12 cellular contexts compared by ENCODE assay signal in the genomic region with DNA sequence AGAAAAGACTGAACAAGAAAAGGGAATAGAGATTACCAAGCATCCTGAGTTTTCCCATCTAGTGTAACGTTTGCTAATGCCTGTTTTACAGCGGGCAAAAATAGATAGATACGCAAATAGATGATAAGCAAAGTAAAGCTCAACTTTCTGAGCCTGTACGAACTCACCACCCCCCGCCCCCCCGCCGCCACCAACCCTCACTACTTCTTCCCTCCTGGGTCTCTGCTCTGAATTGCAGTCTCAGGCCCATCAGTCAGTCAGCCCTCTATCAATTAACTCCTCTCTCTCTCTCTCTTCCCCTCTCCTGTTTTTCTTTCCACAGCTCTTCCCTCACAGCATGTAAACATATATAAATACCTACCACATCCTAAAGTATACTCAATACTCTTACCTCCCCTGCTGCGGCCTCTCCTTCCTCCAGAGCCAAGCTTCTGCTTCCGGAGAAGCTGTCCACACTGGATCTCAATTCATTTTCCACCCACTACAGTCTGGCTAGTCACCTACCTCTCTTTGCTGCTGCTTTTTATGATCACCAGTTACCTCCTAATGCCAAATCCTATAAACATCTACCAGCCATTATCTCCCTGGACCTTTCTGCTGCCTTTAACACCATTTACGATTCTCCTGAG.
DNase-seq lines count a peak whose midpoint lies in the region; ATAC-seq and TF ChIP-seq lines count a peak whose summit lies in the region.
"Had no signal": no experiment of that assay in that cellular context is flagged by ENCODE, and none has a peak within 500 bp of the region (broad histone marks: within the 10 kb centered on the region; RNA-seq: fewer than 3 reads in every experiment).

No MANE protein-coding gene starts in this region.

- no peaks in the 10 kb centered on the region for H3K9me2 ChIP-seq in hepatocyte (replicated peaks; ENCODE audit: insufficient read depth)

- H3K27ac ChIP-seq in hepatocyte (peak overlapping the region; percentile 96), stomach (peak overlapping the region in 3 of 5 donors; percentile 54 to 67 (median 66))

- H3K36me3 ChIP-seq in hepatocyte (replicated peaks; ENCODE audit: insufficient read depth, low read depth) (no peaks in the 10 kb centered on the region), stomach (peaks cover 41 to 98% (median 86%) of the 10 kb centered on the region in 4 donors)

- no peak for DNase-seq in activated naive CD4-positive, alpha-beta T cell (lab: John Stamatoyannopoulos, UW)
- no peak for DNase-seq in activated CD8-positive, alpha-beta T cell treated with anti-CD3 and anti-CD28 coated beads for 36 hours
- DNase-seq in hepatocyte (ENCODE audit: low spot score), result peak; percentile 37
- no peak for DNase-seq in stomach
- DNase-seq in sciatic nerve (ENCODE audit: low spot score), result no peak
- DNase-seq in A172 (ENCODE audit: low spot score), result no peak
- no peak for DNase-seq in D341Med (ENCODE audit: low spot score)
- DNase-seq: caudate nucleus; MM.1S; stimulated activated CD4-positive, alpha-beta T cell treated with anti-CD3 and anti-CD28 coated beads, Interleukin-12 subunit alpha, Interleukin-12 subunit beta, amount 100 ng/mL, for 4 hours had no signal

- no peaks in the 10 kb centered on the region for H3K27me3 ChIP-seq in hepatocyte
- no peaks in the 10 kb centered on the region for H3K27me3 ChIP-seq in stomach

- peaks cover 27% of the 10 kb centered on the region for H3K4me1 Mint-ChIP-seq in activated naive CD4-positive, alpha-beta T cell treated with anti-CD3 and anti-CD28 coated beads, Interleukin-2, amount 50 U/mL, for 24 hours
- H3K4me1 Mint-ChIP-seq in activated CD8-positive, alpha-beta T cell treated with anti-CD3 and anti-CD28 coated beads for 36 hours (ENCODE audit: low read depth), result peaks cover 34% of the 10 kb centered on the region

- no peaks in the 10 kb centered on the region for H3K27me3 Mint-ChIP-seq in activated naive CD4-positive, alpha-beta T cell treated with anti-CD3 and anti-CD28 coated beads, Interleukin-2, amount 50 U/mL, for 24 hours
- no peaks in the 10 kb centered on the region for H3K27me3 Mint-ChIP-seq in activated CD8-positive, alpha-beta T cell treated with anti-CD3 and anti-CD28 coated beads for 36 hours

- no peaks in the 10 kb centered on the region for H3K9me3 ChIP-seq in hepatocyte (ENCODE audit: low read depth)
- H3K9me3 ChIP-seq in stomach, result no peaks in the 10 kb centered on the region

- no peak for TF ChIP-seq CTCF in activated CD8-positive, alpha-beta T cell treated with anti-CD3 and anti-CD28 coated beads for 36 hours (IDR thresholded peaks at IDR 0.05)
- TF ChIP-seq CTCF in hepatocyte (IDR thresholded peaks at IDR 0.05; ENCODE audit: poor library complexity), result no peak
- TF ChIP-seq CTCF in stomach (IDR thresholded peaks at IDR 0.05), result no peak

- H3K79me2 ChIP-seq in hepatocyte, result no peaks in the 10 kb centered on the region

- no peak for TF ChIP-seq POLR2A in stomach (IDR thresholded peaks at IDR 0.05)

- ATAC-seq in activated CD8-positive, alpha-beta T cell treated with anti-CD3 and anti-CD28 coated beads for 36 hours, result no peak
- ATAC-seq in sciatic nerve, result no peak

- peak overlapping the region; percentile 42 for H3K27ac Mint-ChIP-seq in activated naive CD4-positive, alpha-beta T cell treated with anti-CD3 and anti-CD28 coated beads, Interleukin-2, amount 50 U/mL, for 24 hours
- peak overlapping the region; percentile 86 for H3K27ac Mint-ChIP-seq in activated CD8-positive, alpha-beta T cell treated with anti-CD3 and anti-CD28 coated beads for 36 hours

- WGBS in hepatocyte (ENCODE audit: low lambda C conversion rate, missing lambda C conversion rate), result 39% methylated on average over 9 of the region's 10 CpGs
- 41 to 59% (median 54%) methylated on average over 10 of the region's 10 CpGs for WGBS in stomach, 5 donors

- H3K4me3 ChIP-seq in hepatocyte, result no peak overlapping the region
- no peak overlapping the region for H3K4me3 ChIP-seq in stomach

- H3K4me1 ChIP-seq in hepatocyte (ENCODE audit: insufficient read depth), result peaks cover 18% of the 10 kb centered on the region
- H3K4me1 ChIP-seq in stomach, result peaks cover 21 to 50% (median 25%) of the 10 kb centered on the region in 4 donors

- peaks cover 28% of the 10 kb centered on the region for H3K36me3 Mint-ChIP-seq in activated naive CD4-positive, alpha-beta T cell treated with anti-CD3 and anti-CD28 coated beads, Interleukin-2, amount 50 U/mL, for 24 hours
- peaks cover 44% of the 10 kb centered on the region for H3K36me3 Mint-ChIP-seq in activated CD8-positive, alpha-beta T cell treated with anti-CD3 and anti-CD28 coated beads for 36 hours (ENCODE audit: low read depth)

- peak overlapping the region; percentile 29 for H3K4me2 ChIP-seq in hepatocyte

- POLR2A ChIA-PET in activated CD8-positive, alpha-beta T cell treated with anti-CD3 and anti-CD28 coated beads for 36 hours (lab: Charles Lee), result interaction anchor here (0.6 kb wide), 1 partner anchor 31 kb away, joined by 3 read pairs; no protein-coding TSS in a partner anchor

- peak overlapping the region; percentile 30 for H3K4me3 Mint-ChIP-seq in activated naive CD4-positive, alpha-beta T cell treated with anti-CD3 and anti-CD28 coated beads, Interleukin-2, amount 50 U/mL, for 24 hours
- H3K4me3 Mint-ChIP-seq in activated CD8-positive, alpha-beta T cell treated with anti-CD3 and anti-CD28 coated beads for 36 hours, result no peak overlapping the region

- intact Hi-C loops in activated CD8-positive, alpha-beta T cell treated with anti-CD3 and anti-CD28 coated beads for 36 hours (cut with micrococcal nuclease), result no loop called here
- intact Hi-C loops in stomach (cut with DNase I; ENCODE audit: low total_unique reads), result no loop called here
- intact Hi-C loops in sciatic nerve (cut with DNase I), result no loop called here

- H4K20me1 ChIP-seq in hepatocyte (ENCODE audit: insufficient read depth, poor library complexity, severe bottlenecking), result no peaks in the 10 kb centered on the region

- TF ChIP-seq EP300 in stomach (IDR thresholded peaks at IDR 0.05), result no peak

- no peaks in the 10 kb centered on the region for H3K9me3 Mint-ChIP-seq in activated naive CD4-positive, alpha-beta T cell treated with anti-CD3 and anti-CD28 coated beads, Interleukin-2, amount 50 U/mL, for 24 hours
- no peaks in the 10 kb centered on the region for H3K9me3 Mint-ChIP-seq in activated CD8-positive, alpha-beta T cell treated with anti-CD3 and anti-CD28 coated beads for 36 hours
- H3K9me3 Mint-ChIP-seq: T-helper 2 cell treated with Interferon-gamma antibody and Interleukin-4, amounts not matched to agents 5 μg/mL and 100 μg/mL, for 36 hours had no signal

- no peak overlapping the region for H2AFZ ChIP-seq in hepatocyte

- CTCF ChIA-PET in activated CD8-positive, alpha-beta T cell treated with anti-CD3 and anti-CD28 coated beads for 36 hours (lab: Charles Lee), result interaction anchor here (1.5 to 1.9 kb wide), 2 partner anchors 12 to 274 kb away, joined by 3 to 6 read pairs; no protein-coding TSS in a partner anchor
